21 cellular contexts compared by ENCODE assay signal in the genomic region with DNA sequence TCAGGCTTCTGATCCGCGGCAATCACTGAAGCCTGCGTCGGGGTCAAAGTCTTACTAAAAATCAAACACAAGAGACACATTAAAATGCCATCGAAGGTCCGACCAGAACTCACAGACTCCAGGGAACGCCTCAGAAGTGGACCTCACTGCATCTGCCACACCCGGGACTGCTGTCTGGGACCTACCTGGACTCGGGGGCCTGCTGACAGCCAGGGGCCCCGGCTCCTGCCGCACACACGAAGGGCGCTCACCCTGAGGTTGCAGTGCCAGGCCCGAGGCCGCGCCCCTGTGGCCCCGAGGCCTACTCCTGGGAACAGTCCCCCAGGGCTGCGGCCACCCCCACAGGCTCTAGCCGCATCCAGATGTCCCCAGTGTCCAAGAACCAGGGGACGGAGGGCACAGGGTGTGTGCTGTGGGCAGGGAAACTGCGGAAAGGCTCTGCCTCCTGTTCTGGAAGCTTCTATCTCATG. TPM values are rescaled to one million over a fixed set of nuclear protein-coding genes. Genes with fewer than 3 reads are reported as not detected.
DNase-seq lines count a peak whose midpoint lies in the region; ATAC-seq, FAIRE-seq and TF ChIP-seq lines count a peak whose summit lies in the region.
"Had no signal": no experiment of that assay in that cellular context is flagged by ENCODE, and none has a peak within 500 bp of the region (broad histone marks: within the 10 kb centered on the region; RNA-seq: fewer than 3 reads in every experiment).

No MANE protein-coding gene starts in this region.

- WGBS in gastroesophageal sphincter (ENCODE audit: low coverage in 1 of 2), 2 donors: 87% methylated on average over 5 of the region's 21 CpGs; no CpG with 5 or more reads in 1 of the 2 donors

- no peak overlapping the region for H3K4me3 ChIP-seq in gastroesophageal sphincter
- H3K4me3 ChIP-seq: adrenal gland, cardiac muscle cell, esophagus muscularis mucosa, neural progenitor cell, SJCRH30, testis had no signal

- FAIRE-seq in GM12891 (lab: Jason Lieb, UNC): no peak

- no peak overlapping the region for H3K27ac ChIP-seq in gastroesophageal sphincter
- H3K27ac ChIP-seq: cardiac muscle cell, esophagus muscularis mucosa, neural progenitor cell, SJCRH30, testis had no signal

- H3K36me3 ChIP-seq in gastroesophageal sphincter: peaks cover 0 to 51% of the 10 kb centered on the region in 2 donors
- H3K36me3 ChIP-seq: neural progenitor cell had no signal

- H3K27ac Mint-ChIP-seq in endothelial cell (ENCODE audit: unreplicated experiment) (no peak overlapping the region), nephron progenitor cell (peak overlapping the region; percentile 79)
- H3K27ac Mint-ChIP-seq: activated B cell treated with CpG ODN at 0.5 μM for 24 hours; activated CD8-positive, alpha-beta T cell treated with anti-CD3 and anti-CD28 coated beads, Interleukin-2, amount 10 ng/mL, durations not matched to agents 7 days and 5 days; activated T-cell treated with anti-CD3 and anti-CD28 coated beads, Interleukin-2, amount 50 U/mL, for 72 hours; neural progenitor cell had no signal

- peaks cover 3 to 75% (median 35%) of the 10 kb centered on the region in 3 donors for H3K4me1 ChIP-seq in gastroesophageal sphincter
- H3K4me1 ChIP-seq: SJCRH30 had no signal

- peaks cover 10% of the 10 kb centered on the region for H3K27me3 Mint-ChIP-seq in endothelial cell (ENCODE audit: unreplicated experiment)
- no peaks in the 10 kb centered on the region for H3K27me3 Mint-ChIP-seq in nephron progenitor cell (ENCODE audit: low read depth, poor library complexity)
- H3K27me3 Mint-ChIP-seq: activated B cell treated with CpG ODN at 0.5 μM for 24 hours had no signal

- H3K27me3 ChIP-seq in gastroesophageal sphincter: no peaks in the 10 kb centered on the region
- H3K27me3 ChIP-seq: adrenal gland, cardiac muscle cell, esophagus muscularis mucosa, neural progenitor cell, SJCRH30, testis had no signal

- no peaks in the 10 kb centered on the region for H3K9me3 Mint-ChIP-seq in endothelial cell (ENCODE audit: unreplicated experiment)
- no peaks in the 10 kb centered on the region for H3K9me3 Mint-ChIP-seq in nephron progenitor cell
- H3K9me3 Mint-ChIP-seq: activated B cell treated with CpG ODN at 0.5 μM for 24 hours; activated T-cell treated with anti-CD3 and anti-CD28 coated beads, Interleukin-2, amount 50 U/mL, for 72 hours; neural progenitor cell had no signal

- no peak for TF ChIP-seq EP300 in gastroesophageal sphincter (IDR thresholded peaks at IDR 0.05)

- H3K4me1 Mint-ChIP-seq in endothelial cell (ENCODE audit: unreplicated experiment) (peaks cover 20% of the 10 kb centered on the region), nephron progenitor cell (peaks cover 32% of the 10 kb centered on the region)

- TF ChIP-seq CTCF in endothelial cell (IDR thresholded peaks at IDR 0.05; ENCODE audit: unreplicated experiment): no peak
- TF ChIP-seq CTCF in nephron progenitor cell (IDR thresholded peaks at IDR 0.05): no peak
- TF ChIP-seq CTCF in gastroesophageal sphincter (IDR thresholded peaks at IDR 0.05): no peak

- peaks cover 12% of the 10 kb centered on the region for H3K36me3 Mint-ChIP-seq in endothelial cell (ENCODE audit: low read depth, unreplicated experiment)
- H3K36me3 Mint-ChIP-seq in nephron progenitor cell (ENCODE audit: low read depth): peaks cover 21% of the 10 kb centered on the region

- ATAC-seq in gastroesophageal sphincter (no peak), GM21526 (IDR thresholded peaks at IDR 0.05; ENCODE audit: low FRiP score, unreplicated experiment) (no peak)
- ATAC-seq: activated CD8-positive, alpha-beta T cell treated with anti-CD3 and anti-CD28 coated beads, Interleukin-2, amount 10 ng/mL, durations not matched to agents 7 days and 5 days; activated T-cell treated with anti-CD3 and anti-CD28 coated beads, Interleukin-2, amount 50 U/mL, for 72 hours had no signal

- DNase-seq in 8988T (peak; percentile 27), GM12891 (ENCODE audit: insufficient read length, low spot score) (peak; percentile 15), endothelial cell (ENCODE audit: low spot score) (no peak), nephron progenitor cell (no peak), H4 (ENCODE audit: low spot score) (no peak)
- DNase-seq: activated B cell treated with CpG ODN at 0.5 μM for 24 hours; activated CD8-positive, alpha-beta T cell treated with anti-CD3 and anti-CD28 coated beads, Interleukin-2, amount 10 ng/mL, durations not matched to agents 7 days and 5 days; activated T-cell treated with anti-CD3 and anti-CD28 coated beads, Interleukin-2, amount 50 U/mL, for 72 hours; DND-41; KBM-7; NCI-H1694 treated with DMSO at 0.1 percent for 48 hours; NCI-H748 treated with DMSO at 0.1 percent for 48 hours; SJCRH30; T-helper 2 cell; testis had no signal

- TF ChIP-seq POLR2A in GM12891 (IDR thresholded peaks at IDR 0.05; ENCODE audit: low read depth, low read length): no peak
- TF ChIP-seq POLR2A in gastroesophageal sphincter (IDR thresholded peaks at IDR 0.05): no peak

- no peaks in the 10 kb centered on the region for H3K9me3 ChIP-seq in gastroesophageal sphincter
- H3K9me3 ChIP-seq: adrenal gland, esophagus muscularis mucosa, SJCRH30, testis had no signal

- H3K4me3 Mint-ChIP-seq in endothelial cell (ENCODE audit: unreplicated experiment) (peak overlapping the region; percentile 11), nephron progenitor cell (no peak overlapping the region)
- H3K4me3 Mint-ChIP-seq: activated B cell treated with CpG ODN at 0.5 μM for 24 hours; activated CD8-positive, alpha-beta T cell treated with anti-CD3 and anti-CD28 coated beads, Interleukin-2, amount 10 ng/mL, durations not matched to agents 7 days and 5 days; activated T-cell treated with anti-CD3 and anti-CD28 coated beads, Interleukin-2, amount 50 U/mL, for 72 hours; neural progenitor cell had no signal

TF ChIP-seq in GM12891, 5 proteins besides CTCF, POLR2A, EP300 and RAD21:
- TF ChIP-seq PAX5 (IDR thresholded peaks at IDR 0.05; ENCODE audit: insufficient read depth, low read length, severe bottlenecking): no peak
- no peak for TF ChIP-seq POLR2AphosphoS5 (IDR thresholded peaks at IDR 0.05; ENCODE audit: low read depth, low read length)
- TF ChIP-seq SPI1 (IDR thresholded peaks at IDR 0.05; ENCODE audit: low read depth, low read length): no peak
- no peak for TF ChIP-seq TAF1 (IDR thresholded peaks at IDR 0.05; ENCODE audit: low read depth, low read length)
- TF ChIP-seq POU2F2 (IDR thresholded peaks at IDR 0.05; ENCODE audit: low read depth, low read length): no peak

RNA-seq across cellular contexts. Expression of gene CTBP1, which starts 7.4 kb away (rescaled TPM):
- 97.8 TPM for polyA plus RNA-seq in GM12891 (2012; ENCODE audit: low read depth, missing spikeins)
- total RNA-seq in endothelial cell (ENCODE audit: unreplicated experiment) (165 TPM), gastroesophageal sphincter (100 to 1,000 TPM; 126 to 271 (median 164) TPM)
- 81.0 and 106 TPM in 2 replicates for total RNA-seq in H4 (2014; rRNA removed; shearing (Covaris generic))

RNA-seq across cellular contexts. Expression of gene MAEA, which starts 48.2 kb away (rescaled TPM):
- polyA plus RNA-seq in GM12891 (2012; ENCODE audit: low read depth, missing spikeins): 36.2 TPM
- 68.2 TPM for total RNA-seq in endothelial cell (ENCODE audit: unreplicated experiment)
- 10 to 100 TPM; 47.2 to 62.1 (median 53.9) TPM for total RNA-seq in gastroesophageal sphincter
- 54.3 and 69.4 TPM in 2 replicates for total RNA-seq in H4 (2014; rRNA removed; shearing (Covaris generic))

Comparison
In these comparisons a context has a peak if more than half of its experiments do, and no peak if none do; other contexts are left out.
1. DNase-seq: peak in 8988T (single experiment) and GM12891 (single experiment); none in endothelial cell (single experiment), nephron progenitor cell (single experiment) and H4 (single experiment).